In genomic region chr19:35628264-35628564, GRCh38 we compare ENCODE assay signal across 8 cellular contexts. TPM values are rescaled to one million over a fixed set of nuclear protein-coding genes. Genes with fewer than 3 reads are reported as not detected.
DNase-seq lines count a peak whose midpoint lies in the region; ATAC-seq, FAIRE-seq and TF ChIP-seq lines count a peak whose summit lies in the region.

No MANE protein-coding gene starts in this region.

- H3K27ac Mint-ChIP-seq in H9: peak overlapping the region; percentile 81 to 98 (median 94); a peak in 5 of 7 replicates
- H3K27ac Mint-ChIP-seq in activated CD8-positive, alpha-beta T cell treated with anti-CD3 and anti-CD28 coated beads, Interleukin-2, amount 10 ng/mL, durations not matched to agents 7 days and 5 days: peak overlapping the region; percentile 96
- H3K27ac Mint-ChIP-seq in stimulated activated naive CD8-positive, alpha-beta T cell treated with anti-CD3 and anti-CD28 coated beads, Interleukin-15, Interleukin-2, amounts not matched to agents 100 ng/mL and 50 ng/mL, for 24 hours: peak overlapping the region; percentile 99

- no peaks in the 10 kb centered on the region for H3K9me3 ChIP-seq in H9 (ENCODE audit: control insufficient read depth, low read depth, low read length)
- no peaks in the 10 kb centered on the region for H3K9me3 ChIP-seq in iPS-18a (ENCODE audit: control insufficient read depth, low read depth, low read length)

- no peak overlapping the region for H3K23ac ChIP-seq in H9 (ENCODE audit: insufficient read length, low read depth, low read length)

- peaks cover 3% of the 10 kb centered on the region for H3K23me2 ChIP-seq in H9 (ENCODE audit: insufficient read length, low read depth, low read length, poor library complexity, severe bottlenecking)

- no peaks in the 10 kb centered on the region for H4K20me1 ChIP-seq in H9 (ENCODE audit: control insufficient read depth, insufficient read depth, insufficient read length)

- H2BK20ac ChIP-seq in H9 (ENCODE audit: low read depth, low read length, poor library complexity, severe bottlenecking): no peak overlapping the region

- H3K4me3 ChIP-seq in iPS-18a (ENCODE audit: low read length): peak overlapping the region; percentile 81

- H4K8ac ChIP-seq in H9 (replicated peaks; ENCODE audit: insufficient read length, low read depth, low read length): no peak overlapping the region

- H3K4me3 Mint-ChIP-seq in H9: peak overlapping the region; percentile 96
- H3K4me3 Mint-ChIP-seq in activated CD8-positive, alpha-beta T cell treated with anti-CD3 and anti-CD28 coated beads, Interleukin-2, amount 10 ng/mL, durations not matched to agents 7 days and 5 days: peak overlapping the region; percentile 93
- H3K4me3 Mint-ChIP-seq in stimulated activated naive CD8-positive, alpha-beta T cell treated with anti-CD3 and anti-CD28 coated beads, Interleukin-15, Interleukin-2, amounts not matched to agents 100 ng/mL and 50 ng/mL, for 24 hours: peak overlapping the region; percentile 97

- peak overlapping the region; percentile 43 for H3K9ac ChIP-seq in H9 (ENCODE audit: extremely low read depth, insufficient read length, low read length)
- peak overlapping the region; percentile 55 for H3K9ac ChIP-seq in iPS-18a (ENCODE audit: low read length)

- no peak overlapping the region for H3T11ph ChIP-seq in H9 (ENCODE audit: low read length)

- H2BK15ac ChIP-seq in H9 (ENCODE audit: low read depth, low read length): no peak overlapping the region

- FAIRE-seq in HTR-8/SVneo (lab: Jason Lieb, UNC): no peak

- H2BK5ac ChIP-seq in H9 (ENCODE audit: insufficient read length, low read length): no peak overlapping the region

- peak overlapping the region; percentile 83 for H3K4me2 ChIP-seq in H9 (ENCODE audit: insufficient read depth, insufficient read length, low read length)

- no peak for TF ChIP-seq CTCF in H9 (conservative IDR thresholded peaks at IDR 0.05)

- H3K27ac ChIP-seq in H9 (ENCODE audit: insufficient read length, low read depth, low read length): no peak overlapping the region
- peak overlapping the region; percentile 42 for H3K27ac ChIP-seq in iPS-18a (ENCODE audit: low read length)

- H3K14ac ChIP-seq in H9 (ENCODE audit: insufficient read depth, low read length): no peak overlapping the region; the same call in 1 of the 2 replicates

- H2AK5ac ChIP-seq in H9 (ENCODE audit: insufficient read length, low read length): no peak overlapping the region

- POLR2A ChIA-PET in activated CD8-positive, alpha-beta T cell treated with anti-CD3 and anti-CD28 coated beads, Interleukin-2, amount 10 ng/mL, durations not matched to agents 7 days and 5 days (lab: Charles Lee): interaction anchor here (0.7 kb wide), 1 partner anchor 20 kb away, joined by 3 read pairs; the partner anchor contains the start of gene COX6B1

- peaks cover 2% of the 10 kb centered on the region; the same call in 1 of the 2 replicates for H3K27me3 Mint-ChIP-seq in H9 (ENCODE audit: low read depth)
- no peaks in the 10 kb centered on the region for H3K27me3 Mint-ChIP-seq in activated CD8-positive, alpha-beta T cell treated with anti-CD3 and anti-CD28 coated beads, Interleukin-2, amount 10 ng/mL, durations not matched to agents 7 days and 5 days (ENCODE audit: low read depth)
- no peaks in the 10 kb centered on the region for H3K27me3 Mint-ChIP-seq in stimulated activated naive CD8-positive, alpha-beta T cell treated with anti-CD3 and anti-CD28 coated beads, Interleukin-15, Interleukin-2, amounts not matched to agents 100 ng/mL and 50 ng/mL, for 24 hours

- no peak overlapping the region for H4K91ac ChIP-seq in H9 (ENCODE audit: insufficient read length, low read depth, low read length)

- no peak for DNase-seq in H9
- no peak for DNase-seq in activated CD8-positive, alpha-beta T cell treated with anti-CD3 and anti-CD28 coated beads, Interleukin-2, amount 10 ng/mL, durations not matched to agents 7 days and 5 days
- DNase-seq in HTR-8/SVneo (ENCODE audit: insufficient read length, low spot score): no peak
- DNase-seq in HPDE6-E6E7 (ENCODE audit: extremely low spot score): no peak
- no peak for DNase-seq in GF-D8 (lab: John Stamatoyannopoulos, UW)
- no peak for DNase-seq in activated CD4-positive, CD25-positive, alpha-beta regulatory T cell (lab: John Stamatoyannopoulos, UW)

- no peak overlapping the region for H3K18ac ChIP-seq in H9 (ENCODE audit: insufficient read length, low read depth, low read length)

- ATAC-seq in activated CD8-positive, alpha-beta T cell treated with anti-CD3 and anti-CD28 coated beads, Interleukin-2, amount 10 ng/mL, durations not matched to agents 7 days and 5 days: no peak

- H3K79me2 ChIP-seq in H9 (ENCODE audit: insufficient read depth, low read length): no peaks in the 10 kb centered on the region; the same call in 1 of the 2 replicates

- CTCF ChIA-PET in activated CD8-positive, alpha-beta T cell treated with anti-CD3 and anti-CD28 coated beads, Interleukin-2, amount 10 ng/mL, durations not matched to agents 7 days and 5 days (lab: Charles Lee): no interaction called here

- no peaks in the 10 kb centered on the region for H3K27me3 ChIP-seq in H9 (ENCODE audit: insufficient read depth, low read length)
- H3K27me3 ChIP-seq in iPS-18a (ENCODE audit: control insufficient read depth, insufficient read depth, low read length): no peaks in the 10 kb centered on the region

- H3K4ac ChIP-seq in H9 (ENCODE audit: low read depth, low read length): no peak overlapping the region

- H3K9me3 Mint-ChIP-seq in H9: no peaks in the 10 kb centered on the region
- no peaks in the 10 kb centered on the region for H3K9me3 Mint-ChIP-seq in activated CD8-positive, alpha-beta T cell treated with anti-CD3 and anti-CD28 coated beads, Interleukin-2, amount 10 ng/mL, durations not matched to agents 7 days and 5 days (ENCODE audit: insufficient read depth)
- no peaks in the 10 kb centered on the region for H3K9me3 Mint-ChIP-seq in stimulated activated naive CD8-positive, alpha-beta T cell treated with anti-CD3 and anti-CD28 coated beads, Interleukin-15, Interleukin-2, amounts not matched to agents 100 ng/mL and 50 ng/mL, for 24 hours

- H3K36me3 ChIP-seq in iPS-18a (ENCODE audit: control insufficient read depth, low read depth, low read length): peaks cover 21% of the 10 kb centered on the region

- H3K56ac ChIP-seq in H9 (ENCODE audit: insufficient read length, low read depth, low read length): no peak overlapping the region

- H2BK12ac ChIP-seq in H9 (ENCODE audit: insufficient read length, low read depth, low read length): no peak overlapping the region

- H2BK120ac ChIP-seq in H9 (ENCODE audit: low read depth, low read length, poor library complexity, severe bottlenecking): no peak overlapping the region

- peaks cover 18 to 32% (median 29%) of the 10 kb centered on the region in 3 experiments for H3K36me3 Mint-ChIP-seq in H9 (ENCODE audit: insufficient read depth in 1 of 3, low read depth in 3 of 3)
- peaks cover 39% of the 10 kb centered on the region for H3K36me3 Mint-ChIP-seq in activated CD8-positive, alpha-beta T cell treated with anti-CD3 and anti-CD28 coated beads, Interleukin-2, amount 10 ng/mL, durations not matched to agents 7 days and 5 days (ENCODE audit: low read depth)
- peaks cover 34% of the 10 kb centered on the region for H3K36me3 Mint-ChIP-seq in stimulated activated naive CD8-positive, alpha-beta T cell treated with anti-CD3 and anti-CD28 coated beads, Interleukin-15, Interleukin-2, amounts not matched to agents 100 ng/mL and 50 ng/mL, for 24 hours (ENCODE audit: low read depth)

- H3K4me1 Mint-ChIP-seq in H9: peaks cover 5 to 8% of the 10 kb centered on the region in 2 experiments
- H3K4me1 Mint-ChIP-seq in activated CD8-positive, alpha-beta T cell treated with anti-CD3 and anti-CD28 coated beads, Interleukin-2, amount 10 ng/mL, durations not matched to agents 7 days and 5 days (ENCODE audit: low read depth): peaks cover 22% of the 10 kb centered on the region
- H3K4me1 Mint-ChIP-seq in stimulated activated naive CD8-positive, alpha-beta T cell treated with anti-CD3 and anti-CD28 coated beads, Interleukin-15, Interleukin-2, amounts not matched to agents 100 ng/mL and 50 ng/mL, for 24 hours (ENCODE audit: low read depth): peaks cover 20% of the 10 kb centered on the region

- no peaks in the 10 kb centered on the region for H3K79me1 ChIP-seq in H9 (ENCODE audit: insufficient read depth, low read depth, low read length, poor library complexity, severe bottlenecking)

- no CpG with 5 or more reads among the region's 9 CpGs for WGBS in H9 (ENCODE audit: extremely low coverage, insufficient read length, low lambda C conversion rate)

- peaks cover 2% of the 10 kb centered on the region; the same call in 1 of the 2 replicates for H3K4me1 ChIP-seq in H9 (ENCODE audit: insufficient read depth, low read length)
- no peaks in the 10 kb centered on the region for H3K4me1 ChIP-seq in iPS-18a (ENCODE audit: control insufficient read depth, low read depth, low read length)

- H2AFZ ChIP-seq in H9 (ENCODE audit: low read length): no peak overlapping the region

- no peak overlapping the region for H4K5ac ChIP-seq in H9 (ENCODE audit: insufficient read length, low read depth, low read length)

RNA-seq across cellular contexts. Expression of gene RBM42, which starts 0.6 kb away (rescaled TPM):
- 83.3 and 85.8 TPM in 2 replicates for total RNA-seq in H9 (2021)
- 100 to 1,000 TPM; 118 to 119 TPM for total RNA-seq in activated CD8-positive, alpha-beta T cell treated with anti-CD3 and anti-CD28 coated beads, Interleukin-2, amount 10 ng/mL, durations not matched to agents 7 days and 5 days

RNA-seq across cellular contexts. Expression of gene ETV2, which starts 13.3 kb away (rescaled TPM):
- 1.5 and 1.9 TPM in 2 replicates for total RNA-seq in H9 (2021)
- total RNA-seq in activated CD8-positive, alpha-beta T cell treated with anti-CD3 and anti-CD28 coated beads, Interleukin-2, amount 10 ng/mL, durations not matched to agents 7 days and 5 days: 1 to 10 TPM in 1 of 2 experiments, under 1 TPM in 1; 0.68 to 1.6 TPM

RNA-seq across cellular contexts. Expression of gene HAUS5, which starts 15.7 kb away (rescaled TPM):
- total RNA-seq in H9 (2021): 32.8 and 32.9 TPM in 2 replicates
- total RNA-seq in activated CD8-positive, alpha-beta T cell treated with anti-CD3 and anti-CD28 coated beads, Interleukin-2, amount 10 ng/mL, durations not matched to agents 7 days and 5 days: 10 to 100 TPM; 53.3 to 62.3 TPM

RNA-seq across cellular contexts. Expression of gene COX6B1, which starts 19.9 kb away (rescaled TPM):
- total RNA-seq in H9 (2021): 422 and 432 TPM in 2 replicates
- total RNA-seq in activated CD8-positive, alpha-beta T cell treated with anti-CD3 and anti-CD28 coated beads, Interleukin-2, amount 10 ng/mL, durations not matched to agents 7 days and 5 days: 100 to 1,000 TPM; 471 to 518 TPM

RNA-seq across cellular contexts. Expression of gene UPK1A, which starts 38.1 kb away (rescaled TPM):
- 3.0 and 4.3 TPM in 2 replicates for total RNA-seq in H9 (2021)
- under 1 TPM; 0.63 to 0.82 TPM for total RNA-seq in activated CD8-positive, alpha-beta T cell treated with anti-CD3 and anti-CD28 coated beads, Interleukin-2, amount 10 ng/mL, durations not matched to agents 7 days and 5 days
